21 cellular contexts compared by ENCODE assay signal in genomic region chr16:19859166-19859565, GRCh38. TPM values are rescaled to one million over a fixed set of nuclear protein-coding genes. Genes with fewer than 3 reads are reported as not detected.
"Had no signal": no experiment of that assay in that cellular context is flagged by ENCODE, and none has a peak within 500 bp of the region (broad histone marks: within the 10 kb centered on the region; RNA-seq: fewer than 3 reads in every experiment).

No MANE protein-coding gene starts in this region.

- H3K36me3 Mint-ChIP-seq: activated naive CD4-positive, alpha-beta T cell treated with anti-CD3 and anti-CD28 coated beads, Interleukin-2, amount 50 U/mL, for 72 hours; stimulated activated effector memory CD8-positive, alpha-beta T cell treated with anti-CD3 and anti-CD28 coated beads, Interleukin-12 subunit alpha, Interleukin-12 subunit beta, amount 100 ng/mL, for 72 hours had no signal

- H3K27ac Mint-ChIP-seq: activated CD4-positive, alpha-beta T cell treated with anti-CD3 and anti-CD28 coated beads, Interleukin-2, amount 10 ng/mL, durations not matched to agents 7 days and 5 days; activated CD8-positive, alpha-beta T cell treated with anti-CD3 and anti-CD28 coated beads, Interleukin-2, amount 10 ng/mL, durations not matched to agents 7 days and 5 days; activated naive CD4-positive, alpha-beta T cell treated with anti-CD3 and anti-CD28 coated beads, Interleukin-2, amount 50 U/mL, for 72 hours; naive thymus-derived CD4-positive, alpha-beta T cell; stimulated activated effector memory CD8-positive, alpha-beta T cell treated with anti-CD3 and anti-CD28 coated beads, Interleukin-12 subunit alpha, Interleukin-12 subunit beta, amount 100 ng/mL, for 72 hours had no signal

- ATAC-seq: activated CD8-positive, alpha-beta T cell treated with anti-CD3 and anti-CD28 coated beads, Interleukin-2, amount 10 ng/mL, durations not matched to agents 7 days and 5 days; activated naive CD4-positive, alpha-beta T cell treated with anti-CD3 and anti-CD28 coated beads, Interleukin-2, amount 50 U/mL, for 72 hours; activated T-cell treated with anti-CD3 and anti-CD28 coated beads, Interleukin-2, amount 50 U/mL, for 4 hours; heart left ventricle; naive thymus-derived CD4-positive, alpha-beta T cell; pancreas; stimulated activated effector memory CD8-positive, alpha-beta T cell treated with anti-CD3 and anti-CD28 coated beads, Interleukin-12 subunit alpha, Interleukin-12 subunit beta, amount 100 ng/mL, for 72 hours; upper lobe of right lung had no signal

- H3K9me3 Mint-ChIP-seq: activated CD4-positive, alpha-beta T cell treated with anti-CD3 and anti-CD28 coated beads, Interleukin-2, amount 10 ng/mL, durations not matched to agents 7 days and 5 days; activated naive CD4-positive, alpha-beta T cell treated with anti-CD3 and anti-CD28 coated beads, Interleukin-2, amount 50 U/mL, for 72 hours; activated T-cell treated with anti-CD3 and anti-CD28 coated beads, Interleukin-2, amount 50 U/mL, for 4 hours; stimulated activated effector memory CD8-positive, alpha-beta T cell treated with anti-CD3 and anti-CD28 coated beads, Interleukin-12 subunit alpha, Interleukin-12 subunit beta, amount 100 ng/mL, for 72 hours had no signal

- H3K27me3 ChIP-seq: adrenal gland, colonic mucosa, heart left ventricle, neutrophil, pancreas, sigmoid colon, stomach, upper lobe of right lung had no signal

- H3K4me3 Mint-ChIP-seq: activated CD4-positive, alpha-beta T cell treated with anti-CD3 and anti-CD28 coated beads, Interleukin-2, amount 10 ng/mL, durations not matched to agents 7 days and 5 days; activated CD8-positive, alpha-beta T cell treated with anti-CD3 and anti-CD28 coated beads, Interleukin-2, amount 10 ng/mL, durations not matched to agents 7 days and 5 days; activated T-cell treated with anti-CD3 and anti-CD28 coated beads, Interleukin-2, amount 50 U/mL, for 4 hours; naive thymus-derived CD4-positive, alpha-beta T cell; stimulated activated effector memory CD8-positive, alpha-beta T cell treated with anti-CD3 and anti-CD28 coated beads, Interleukin-12 subunit alpha, Interleukin-12 subunit beta, amount 100 ng/mL, for 72 hours had no signal

- H3K4me1 Mint-ChIP-seq: activated CD4-positive, alpha-beta T cell treated with anti-CD3 and anti-CD28 coated beads, Interleukin-2, amount 10 ng/mL, durations not matched to agents 7 days and 5 days; naive thymus-derived CD4-positive, alpha-beta T cell; stimulated activated effector memory CD8-positive, alpha-beta T cell treated with anti-CD3 and anti-CD28 coated beads, Interleukin-12 subunit alpha, Interleukin-12 subunit beta, amount 100 ng/mL, for 72 hours had no signal

- H3K9me3 ChIP-seq: adrenal gland, colonic mucosa, heart left ventricle, neutrophil, pancreas, sigmoid colon, SK-N-SH, stomach, thoracic aorta, upper lobe of right lung had no signal

- H3K36me3 ChIP-seq: adrenal gland, colonic mucosa, neutrophil, sigmoid colon, thoracic aorta, upper lobe of right lung had no signal

- H3K9ac ChIP-seq: SK-N-SH had no signal

- H3K27me3 Mint-ChIP-seq: activated CD4-positive, alpha-beta T cell treated with anti-CD3 and anti-CD28 coated beads, Interleukin-2, amount 10 ng/mL, durations not matched to agents 7 days and 5 days had no signal

- H3K4me3 ChIP-seq: adrenal gland, colonic mucosa, heart left ventricle, pancreas, sigmoid colon, stomach, thoracic aorta, upper lobe of right lung had no signal

- DNase-seq: activated CD4-positive, alpha-beta T cell treated with anti-CD3 and anti-CD28 coated beads, Interleukin-2, amount 10 ng/mL, durations not matched to agents 7 days and 5 days; activated CD8-positive, alpha-beta T cell treated with anti-CD3 and anti-CD28 coated beads, Interleukin-2, amount 10 ng/mL, durations not matched to agents 7 days and 5 days; activated effector memory CD4-positive, alpha-beta T cell treated with Interleukin-2 at 50 U/mL for 16 hours; activated T-cell treated with anti-CD3 and anti-CD28 coated beads, Interleukin-2, amount 50 U/mL, for 4 hours; adrenal gland; colonic mucosa; heart left ventricle; mesendoderm; naive thymus-derived CD4-positive, alpha-beta T cell; SK-N-SH; stimulated activated CD4-positive, alpha-beta T cell treated with anti-CD3 and anti-CD28 coated beads, Interleukin-4, amount 100 ng/mL, for 24 hours; stomach; T-helper 1 cell; T-helper 9 cell; upper lobe of right lung had no signal

- H3K27ac ChIP-seq: adrenal gland, colonic mucosa, heart left ventricle, neutrophil, pancreas, sigmoid colon, stomach, thoracic aorta, upper lobe of right lung had no signal

- H3K4me1 ChIP-seq: adrenal gland, colonic mucosa, pancreas, upper lobe of right lung had no signal

RNA-seq across cellular contexts. Expression of gene GPRC5B, which starts 25.5 kb away (rescaled TPM):
- total RNA-seq: activated CD8-positive, alpha-beta T cell treated with anti-CD3 and anti-CD28 coated beads, Interleukin-2, amount 10 ng/mL, durations not matched to agents 7 days and 5 days had no signal
